In the genomic region with DNA sequence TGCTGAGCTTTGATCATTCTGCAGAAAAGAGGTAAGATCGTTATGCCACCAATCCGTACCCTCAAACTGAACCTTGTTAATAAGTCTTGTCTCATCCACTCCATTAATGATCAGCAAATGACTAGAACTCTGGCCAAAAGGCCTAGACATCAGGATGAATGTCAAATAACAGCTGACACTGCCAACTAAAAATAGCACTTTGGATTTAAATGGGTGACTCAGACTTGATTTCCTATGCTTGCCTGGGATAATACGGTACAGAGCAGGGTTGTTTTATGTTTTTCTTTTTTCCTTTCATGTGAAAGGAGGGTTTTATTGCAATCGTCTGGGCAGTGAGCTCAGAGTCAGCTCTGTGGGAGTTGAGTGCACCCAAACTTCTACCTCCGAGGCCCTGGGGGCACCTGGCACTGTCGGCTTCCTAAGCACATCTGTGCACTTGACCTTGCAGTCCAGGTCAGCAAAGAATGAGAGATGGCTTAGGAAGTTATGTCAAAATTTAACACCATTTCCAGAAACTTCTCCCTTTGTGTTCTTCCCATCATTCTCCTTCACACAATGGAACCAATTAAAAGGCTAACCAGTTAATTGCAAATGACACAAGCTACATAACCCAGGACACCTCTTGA, we compare ENCODE assay signal across 11 cellular contexts.
DNase-seq lines count a peak whose midpoint lies in the region; TF ChIP-seq lines count a peak whose summit lies in the region.
"Had no signal": no experiment of that assay in that cellular context is flagged by ENCODE, and none has a peak within 500 bp of the region (broad histone marks: within the 10 kb centered on the region; RNA-seq: fewer than 3 reads in every experiment).

No MANE protein-coding gene starts in this region.

- H3K9me2 ChIP-seq in SK-N-SH, result no peaks in the 10 kb centered on the region

- H3K36me3 Mint-ChIP-seq in osteocyte (ENCODE audit: unreplicated experiment), result peaks cover 1% of the 10 kb centered on the region
- no peaks in the 10 kb centered on the region for H3K36me3 Mint-ChIP-seq in activated T-helper 1 cell treated with anti-CD3 and anti-CD28 coated beads, Interleukin-12 subunit alpha, Interleukin-12 subunit beta, Interleukin-2, Interleukin-4 antibody, amounts not matched to agents 30 ng/mL and 10 ng/mL and 1 ng/mL, durations not matched to agents 14 hours and 24 hours and 36 hours (ENCODE audit: low read depth)

- 36% methylated on average over 6 of the region's 6 CpGs for WGBS in SK-N-SH (ENCODE audit: low lambda C conversion rate)

- peaks cover 47% of the 10 kb centered on the region for H3K4me1 Mint-ChIP-seq in osteocyte (ENCODE audit: unreplicated experiment)
- H3K4me1 Mint-ChIP-seq in activated T-helper 1 cell treated with anti-CD3 and anti-CD28 coated beads, Interleukin-12 subunit alpha, Interleukin-12 subunit beta, Interleukin-2, Interleukin-4 antibody, amounts not matched to agents 30 ng/mL and 10 ng/mL and 1 ng/mL, durations not matched to agents 14 hours and 24 hours and 36 hours (ENCODE audit: low read depth), result no peaks in the 10 kb centered on the region

- H2AFZ ChIP-seq in SK-N-SH (ENCODE audit: low read depth), result peak overlapping the region; percentile 23

- H4K20me1 ChIP-seq in SK-N-SH (ENCODE audit: insufficient read depth), result no peaks in the 10 kb centered on the region

- H3K4me3 Mint-ChIP-seq in osteocyte (ENCODE audit: unreplicated experiment), result no peak overlapping the region
- H3K4me3 Mint-ChIP-seq in activated T-helper 1 cell treated with anti-CD3 and anti-CD28 coated beads, Interleukin-12 subunit alpha, Interleukin-12 subunit beta, Interleukin-2, Interleukin-4 antibody, amounts not matched to agents 30 ng/mL and 10 ng/mL and 1 ng/mL, durations not matched to agents 14 hours and 24 hours and 36 hours, result no peak overlapping the region
- H3K4me3 Mint-ChIP-seq: T-helper 1 cell treated with Interleukin-12 subunit alpha and Interleukin-12 subunit beta and Interleukin-4 antibody, amounts not matched to agents 30 μg/mL and 1 μg/mL, for 36 hours had no signal

- no peak for TF ChIP-seq RAD21 in SK-N-SH (IDR thresholded peaks at IDR 0.05; ENCODE audit: low read length)

- peaks cover 6% of the 10 kb centered on the region for H3F3A ChIP-seq in SK-N-SH (replicated peaks; ENCODE audit: insufficient read depth)

- H3K27ac ChIP-seq in SK-N-SH (ENCODE audit: low read depth in 2 of 2, low read length in 1 of 2), result peak overlapping the region; percentile 71 to 72; a peak in 3 of 4 replicates
- H3K27ac ChIP-seq: neutrophil had no signal

- CTCF ChIA-PET in BJ (lab: Yijun Ruan, JAX), result no interaction called here
- CTCF ChIA-PET in SK-N-SH (lab: Yijun Ruan, JAX), result interaction anchor here (1.5 to 1.7 kb wide), 2 partner anchors 105 to 106 kb away, joined by 4 to 5 read pairs; no protein-coding TSS in a partner anchor

- H3K4me3 ChIP-seq in BJ (ENCODE audit: low read depth, low read length) (no peak overlapping the region), SK-N-SH (ENCODE audit: low read depth in 2 of 2, low read length in 1 of 2) (no peak overlapping the region)

- peak overlapping the region; percentile 77 for H3K27ac Mint-ChIP-seq in osteocyte (ENCODE audit: unreplicated experiment)
- no peak overlapping the region for H3K27ac Mint-ChIP-seq in activated T-helper 1 cell treated with anti-CD3 and anti-CD28 coated beads, Interleukin-12 subunit alpha, Interleukin-12 subunit beta, Interleukin-2, Interleukin-4 antibody, amounts not matched to agents 30 ng/mL and 10 ng/mL and 1 ng/mL, durations not matched to agents 14 hours and 24 hours and 36 hours
- H3K27ac Mint-ChIP-seq: T-helper 1 cell treated with Interleukin-12 subunit alpha and Interleukin-12 subunit beta and Interleukin-4 antibody, amounts not matched to agents 30 μg/mL and 1 μg/mL, for 36 hours had no signal

- H3K4me1 ChIP-seq in SK-N-SH (ENCODE audit: control insufficient read depth in 1 of 2, insufficient read depth in 2 of 2, low read depth in 1 of 2, low read length in 1 of 2), result peaks cover 0 to 7% of the 10 kb centered on the region in 2 experiments; a peak in 2 of 4 replicates

- no peak; a peak in 1 of 4 replicates for TF ChIP-seq EP300 in SK-N-SH (IDR thresholded peaks at IDR 0.05; ENCODE audit: borderline replicate concordance in 1 of 2, low read depth in 1 of 2, low read length in 1 of 2)

- H3K9me3 Mint-ChIP-seq in osteocyte (ENCODE audit: unreplicated experiment), result peaks cover 3% of the 10 kb centered on the region
- H3K9me3 Mint-ChIP-seq in activated T-helper 1 cell treated with anti-CD3 and anti-CD28 coated beads, Interleukin-12 subunit alpha, Interleukin-12 subunit beta, Interleukin-2, Interleukin-4 antibody, amounts not matched to agents 30 ng/mL and 10 ng/mL and 1 ng/mL, durations not matched to agents 14 hours and 24 hours and 36 hours, result no peaks in the 10 kb centered on the region
- H3K9me3 Mint-ChIP-seq: T-helper 1 cell treated with Interleukin-12 subunit alpha and Interleukin-12 subunit beta and Interleukin-4 antibody, amounts not matched to agents 30 μg/mL and 1 μg/mL, for 36 hours had no signal

- H3K27me3 ChIP-seq in BJ (ENCODE audit: control insufficient read depth, insufficient read depth, low read length) (no peaks in the 10 kb centered on the region), SK-N-SH (ENCODE audit: insufficient read depth) (no peaks in the 10 kb centered on the region)
- H3K27me3 ChIP-seq: neutrophil had no signal

- intact Hi-C loops in activated T-helper 1 cell treated with anti-CD3 and anti-CD28 coated beads, Interleukin-12 subunit alpha, Interleukin-12 subunit beta, Interleukin-2, Interleukin-4 antibody, amounts not matched to agents 30 ng/mL and 10 ng/mL and 1 ng/mL, durations not matched to agents 14 hours and 24 hours and 36 hours (cut with micrococcal nuclease), result no loop called here

- POLR2A ChIA-PET in BJ (lab: Charles Lee) (no interaction called here), SK-N-SH (lab: Yijun Ruan, JAX) (no interaction called here)

- no peak for TF ChIP-seq CTCF in BJ (IDR thresholded peaks at IDR 0.05; ENCODE audit: insufficient read depth, low read depth, low read length)
- TF ChIP-seq CTCF in SK-N-SH (IDR thresholded peaks at IDR 0.05), result no peak
- no peak for TF ChIP-seq CTCF in osteocyte (IDR thresholded peaks at IDR 0.05)

- no peaks in the 10 kb centered on the region for H3K9me3 ChIP-seq in SK-N-SH
- H3K9me3 ChIP-seq: neutrophil had no signal

- no peaks in the 10 kb centered on the region for H3K27me3 Mint-ChIP-seq in osteocyte (ENCODE audit: unreplicated experiment)
- H3K27me3 Mint-ChIP-seq in activated T-helper 1 cell treated with anti-CD3 and anti-CD28 coated beads, Interleukin-12 subunit alpha, Interleukin-12 subunit beta, Interleukin-2, Interleukin-4 antibody, amounts not matched to agents 30 ng/mL and 10 ng/mL and 1 ng/mL, durations not matched to agents 14 hours and 24 hours and 36 hours (ENCODE audit: insufficient read depth), result peaks cover 6% of the 10 kb centered on the region

- H3K36me3 ChIP-seq in BJ (ENCODE audit: control insufficient read depth, insufficient read depth, low read length) (no peaks in the 10 kb centered on the region), SK-N-SH (replicated peaks in 1 of 2; ENCODE audit: control insufficient read depth in 1 of 2, insufficient read depth in 2 of 2, low read length in 1 of 2) (no peaks in the 10 kb centered on the region)
- H3K36me3 ChIP-seq: neutrophil had no signal

- peak overlapping the region; percentile 57 for H3K4me2 ChIP-seq in SK-N-SH

- no peak overlapping the region; the same call in 1 of the 2 replicates for H3K9ac ChIP-seq in SK-N-SH

- no peaks in the 10 kb centered on the region for H3K79me2 ChIP-seq in SK-N-SH (ENCODE audit: insufficient read depth)

- peak; percentile 47 for DNase-seq in BJ (ENCODE audit: low read depth)
- DNase-seq in SK-N-SH, result no peak
- peak; percentile 22 for DNase-seq in fibroblast of the conjunctiva (ENCODE audit: low read depth)
- DNase-seq in osteocyte (ENCODE audit: extremely low spot score, unreplicated experiment), result no peak
- DNase-seq in activated T-helper 1 cell treated with anti-CD3 and anti-CD28 coated beads, Interleukin-12 subunit alpha, Interleukin-12 subunit beta, Interleukin-2, Interleukin-4 antibody, amounts not matched to agents 30 ng/mL and 10 ng/mL and 1 ng/mL, durations not matched to agents 14 hours and 24 hours and 36 hours (ENCODE audit: low spot score), result no peak
- DNase-seq in T-helper 1 cell, result no peak
- no peak for DNase-seq in DMS53 treated with DMSO at 0.1 percent for 48 hours (lab: John Stamatoyannopoulos, UW; ENCODE audit: unreplicated experiment)
- no peak for DNase-seq in stimulated activated CD4-positive, alpha-beta T cell treated with anti-CD3 and anti-CD28 coated beads, Interleukin-4, amount 100 ng/mL, for 4 hours
- DNase-seq: activated T-cell treated with anti-CD3 and anti-CD28 coated beads, Interleukin-2, amount 50 U/mL, for 1 hour had no signal

TF ChIP-seq in SK-N-SH, 30 proteins besides CTCF, POLR2A, EP300 and RAD21 (continues in another document):
- TF ChIP-seq NFIC (IDR thresholded peaks at IDR 0.05; ENCODE audit: borderline replicate concordance) (peak; percentile 39; the same call in 1 of the 2 replicates), NRF1 (IDR thresholded peaks at IDR 0.05; ENCODE audit: low read depth, low read length) (no peak), TCF12 (IDR thresholded peaks at IDR 0.05) (peak; percentile 55)
- TF ChIP-seq, protein P1, sequence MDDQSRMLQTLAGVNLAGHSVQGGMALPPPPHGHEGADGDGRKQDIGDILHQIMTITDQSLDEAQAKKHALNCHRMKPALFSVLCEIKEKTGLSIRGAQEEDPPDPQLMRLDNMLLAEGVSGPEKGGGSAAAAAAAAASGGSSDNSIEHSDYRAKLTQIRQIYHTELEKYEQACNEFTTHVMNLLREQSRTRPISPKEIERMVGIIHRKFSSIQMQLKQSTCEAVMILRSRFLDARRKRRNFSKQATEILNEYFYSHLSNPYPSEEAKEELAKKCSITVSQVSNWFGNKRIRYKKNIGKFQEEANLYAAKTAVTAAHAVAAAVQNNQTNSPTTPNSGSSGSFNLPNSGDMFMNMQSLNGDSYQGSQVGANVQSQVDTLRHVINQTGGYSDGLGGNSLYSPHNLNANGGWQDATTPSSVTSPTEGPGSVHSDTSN (IDR thresholded peaks at IDR 0.05), result peak; percentile 73

Comparison
In these comparisons a context has a peak if more than half of its experiments do, and no peak if none do; other contexts are left out.
1. DNase-seq: peak in BJ (single experiment) and fibroblast of the conjunctiva (single experiment); none in SK-N-SH (single experiment), osteocyte (single experiment), activated T-helper 1 cell treated with anti-CD3 and anti-CD28 coated beads, Interleukin-12 subunit alpha, Interleukin-12 subunit beta, Interleukin-2, Interleukin-4 antibody, amounts not matched to agents 30 ng/mL and 10 ng/mL and 1 ng/mL, durations not matched to agents 14 hours and 24 hours and 36 hours (single experiment), T-helper 1 cell (0 of 5), DMS53 treated with DMSO at 0.1 percent for 48 hours (single experiment) and stimulated activated CD4-positive, alpha-beta T cell treated with anti-CD3 and anti-CD28 coated beads, Interleukin-4, amount 100 ng/mL, for 4 hours (0 of 2).